In genomic region chr12:49263400-49263763, GRCh38 we compare ENCODE assay signal across 9 cellular contexts. TPM values are rescaled to one million over a fixed set of nuclear protein-coding genes. Genes with fewer than 3 reads are reported as not detected.
A peak's percentile ranks its signal among the peaks of the same experiment; 100 is the strongest.
DNase-seq lines count a peak whose midpoint lies in the region; ATAC-seq and TF ChIP-seq lines count a peak whose summit lies in the region.
"Had no signal": no experiment of that assay in that cellular context is flagged by ENCODE, and none has a peak within 500 bp of the region (broad histone marks: within the 10 kb centered on the region; RNA-seq: fewer than 3 reads in every experiment).

No MANE protein-coding gene starts in this region.

- H3K4me2 ChIP-seq in SU-DHL-6 (ENCODE audit: low read depth, low read length, poor library complexity, severe bottlenecking) = peak overlapping the region; percentile 91

- intact Hi-C loops in left ventricle myocardium inferior (cut with micrococcal nuclease) (no loop called here), Right ventricle myocardium superior (cut with DNase I) (no loop called here), sciatic nerve (cut with DNase I) (no loop called here)

- H3K27me3 ChIP-seq in left ventricle myocardium inferior (ENCODE audit: low read depth) (no peaks in the 10 kb centered on the region), SU-DHL-6 (ENCODE audit: low read length) (no peaks in the 10 kb centered on the region)

- H2AFZ ChIP-seq in SU-DHL-6 (ENCODE audit: low read depth, low read length, severe bottlenecking) = no peak overlapping the region

- peak overlapping the region; percentile 88 for H3K4me3 Mint-ChIP-seq in glutamatergic neuron (ENCODE audit: unreplicated experiment)

- peaks cover 2% of the 10 kb centered on the region for H3K27me3 Mint-ChIP-seq in glutamatergic neuron (ENCODE audit: unreplicated experiment)

- peaks cover 56% of the 10 kb centered on the region for H3K4me1 ChIP-seq in left ventricle myocardium inferior

- TF ChIP-seq CTCF in left ventricle myocardium inferior (IDR thresholded peaks at IDR 0.05; ENCODE audit: borderline replicate concordance) (no peak), SU-DHL-6 (IDR thresholded peaks at IDR 0.05; ENCODE audit: insufficient read depth, low read length, poor library complexity, severe bottlenecking) (no peak), glutamatergic neuron (IDR thresholded peaks at IDR 0.05; ENCODE audit: partially characterized antibody, unreplicated experiment) (no peak)

- H3K79me2 ChIP-seq in SU-DHL-6 (ENCODE audit: insufficient read depth, low read length) = peaks cover 34% of the 10 kb centered on the region

- DNase-seq in left ventricle myocardium inferior (no peak), Right ventricle myocardium superior (no peak), glutamatergic neuron (no peak), sciatic nerve (ENCODE audit: low spot score) (no peak)

- H3F3A ChIP-seq in SU-DHL-6 (ENCODE audit: insufficient read depth) = peaks cover 16% of the 10 kb centered on the region

- no peak overlapping the region for H3K27ac Mint-ChIP-seq in glutamatergic neuron (ENCODE audit: unreplicated experiment)

- H3K36me3 Mint-ChIP-seq in glutamatergic neuron (ENCODE audit: unreplicated experiment) = no peaks in the 10 kb centered on the region

- H3K4me3 ChIP-seq in left ventricle myocardium inferior (peak overlapping the region; percentile 73), SU-DHL-6 (ENCODE audit: insufficient read depth, low read length, poor library complexity, severe bottlenecking) (peak overlapping the region; percentile 82)

- H3K9ac ChIP-seq in SU-DHL-6 (ENCODE audit: low read length) = no peak overlapping the region

- ATAC-seq in Right ventricle myocardium superior (ENCODE audit: poor library complexity) = no peak
- ATAC-seq in HG03354 (IDR thresholded peaks at IDR 0.05; ENCODE audit: poor library complexity, severe bottlenecking, unreplicated experiment) = no peak
- no peak for ATAC-seq in GM19397 (IDR thresholded peaks at IDR 0.05; ENCODE audit: unreplicated experiment)
- ATAC-seq in sciatic nerve = no peak
- no peak for ATAC-seq in GM21576 (IDR thresholded peaks at IDR 0.05; ENCODE audit: unreplicated experiment)

- H3K27ac ChIP-seq in left ventricle myocardium inferior (replicated peaks) (peak overlapping the region; percentile 90), SU-DHL-6 (ENCODE audit: low read depth, low read length) (no peak overlapping the region)

- H3K9me2 ChIP-seq in SU-DHL-6 (replicated peaks; ENCODE audit: insufficient read depth, low read length) = no peaks in the 10 kb centered on the region

- H3K36me3 ChIP-seq in left ventricle myocardium inferior = no peaks in the 10 kb centered on the region
- H3K36me3 ChIP-seq in SU-DHL-6 (ENCODE audit: low read length) = no peaks in the 10 kb centered on the region

- peaks cover 15% of the 10 kb centered on the region; the same call in 1 of the 2 replicates for H4K20me1 ChIP-seq in SU-DHL-6 (ENCODE audit: low read depth, low read length)

- H3K9me3 ChIP-seq in left ventricle myocardium inferior (replicated peaks) = no peaks in the 10 kb centered on the region
- no peaks in the 10 kb centered on the region for H3K9me3 ChIP-seq in SU-DHL-6 (ENCODE audit: insufficient read depth, low read length)

- no peaks in the 10 kb centered on the region for H3K9me3 Mint-ChIP-seq in glutamatergic neuron (ENCODE audit: unreplicated experiment)

- H3K4me1 Mint-ChIP-seq in glutamatergic neuron (ENCODE audit: low read depth, unreplicated experiment) = no peaks in the 10 kb centered on the region

RNA-seq across cellular contexts. Expression of gene TUBA1C, which starts 1.5 kb away (rescaled TPM):
- total RNA-seq in left ventricle myocardium inferior (35.0 TPM), Right ventricle myocardium superior (50.9 TPM), glutamatergic neuron (ENCODE audit: unreplicated experiment) (66.7 TPM), sciatic nerve (59.8 TPM)

RNA-seq across cellular contexts. Expression of gene PRPH, which starts 31.6 kb away (rescaled TPM):
- total RNA-seq in left ventricle myocardium inferior (not detected), Right ventricle myocardium superior (not detected), glutamatergic neuron (ENCODE audit: unreplicated experiment) (2,189 TPM), sciatic nerve (3.7 TPM)
- total RNA-seq: fibroblast of villous mesenchyme had no signal

RNA-seq across cellular contexts. Expression of gene TROAP, which starts 59.7 kb away (rescaled TPM):
- total RNA-seq in left ventricle myocardium inferior (0.66 TPM), Right ventricle myocardium superior (0.67 TPM), glutamatergic neuron (ENCODE audit: unreplicated experiment) (11.7 TPM), sciatic nerve (0.58 TPM)

Comparison
In these comparisons a context has a peak if more than half of its experiments do, and no peak if none do; other contexts are left out.
1. RNA of gene PRPH, which starts 31.6 kb away (total RNA-seq): 2,189 TPM in glutamatergic neuron (single experiment); 3.7 TPM in sciatic nerve (single experiment), not detected in left ventricle myocardium inferior (single experiment) and not detected in Right ventricle myocardium superior (single experiment); every median in the first group is over 100 times any median in the second.